Comparison of ENCODE assay signal across 22 cellular contexts in genomic region chr4:188214861-188215260, GRCh38.
"Had no signal": no experiment of that assay in that cellular context is flagged by ENCODE, and none has a peak within 500 bp of the region (broad histone marks: within the 10 kb centered on the region; RNA-seq: fewer than 3 reads in every experiment).

No MANE protein-coding gene starts in this region.

- H3K4me1 ChIP-seq: heart left ventricle, psoas muscle, spleen, testis, tibial nerve, upper lobe of right lung, vagina had no signal

- H3K27me3 Mint-ChIP-seq: stimulated activated naive B cell treated with anti-CD40 and anti-IgM and Interleukin-4, amounts not matched to agents 10 μg/mL and 1 μg/mL and 100 μg/mL, for 72 hours; stimulated activated naive CD8-positive, alpha-beta T cell treated with anti-CD3 and anti-CD28 coated beads, Interleukin-15, amount 100 ng/mL, for 72 hours had no signal

- H3K4me3 ChIP-seq: heart left ventricle, mucosa of descending colon, psoas muscle, spleen, testis, tibial nerve, upper lobe of right lung, vagina had no signal

- H3K9me3 ChIP-seq: mucosa of descending colon, neutrophil, psoas muscle, testis, upper lobe of right lung, vagina had no signal

- H3K27ac Mint-ChIP-seq: naive thymus-derived CD8-positive, alpha-beta T cell; stimulated activated naive B cell treated with anti-CD40 and anti-IgM and Interleukin-4, amounts not matched to agents 10 μg/mL and 1 μg/mL and 100 μg/mL, for 72 hours; stimulated activated naive CD8-positive, alpha-beta T cell treated with anti-CD3 and anti-CD28 coated beads, Interleukin-15, amount 100 ng/mL, for 72 hours had no signal

- DNase-seq: effector memory CD4-positive, alpha-beta T cell; heart left ventricle; hippocampal formation; kidney glomerular epithelial cell; mucosa of descending colon; naive thymus-derived CD8-positive, alpha-beta T cell; psoas muscle; retina; spleen; stimulated activated CD4-positive, alpha-beta T cell treated with anti-CD3 and anti-CD28 coated beads, Interleukin-2, amount 100 ng/mL, for 24 hours; stimulated activated CD4-positive, alpha-beta T cell treated with anti-CD3 and anti-CD28 coated beads, Interleukin-4, amount 100 ng/mL, for 4 hours; stimulated activated naive B cell treated with anti-CD40 and anti-IgM and Interleukin-4, amounts not matched to agents 10 μg/mL and 1 μg/mL and 100 μg/mL, for 72 hours; stimulated activated naive CD8-positive, alpha-beta T cell treated with anti-CD3 and anti-CD28 coated beads, Interleukin-15, amount 100 ng/mL, for 72 hours; testis; upper lobe of right lung had no signal

- ATAC-seq: esophagus mucosa; heart left ventricle; mucosa of descending colon; naive thymus-derived CD8-positive, alpha-beta T cell; psoas muscle; sciatic nerve; stimulated activated naive B cell treated with anti-CD40 and anti-IgM and Interleukin-4, amounts not matched to agents 10 μg/mL and 1 μg/mL and 100 μg/mL, for 72 hours; stimulated activated naive CD8-positive, alpha-beta T cell treated with anti-CD3 and anti-CD28 coated beads, Interleukin-15, amount 100 ng/mL, for 72 hours; upper lobe of right lung had no signal

- H3K4me1 Mint-ChIP-seq: naive thymus-derived CD8-positive, alpha-beta T cell; stimulated activated naive B cell treated with anti-CD40 and anti-IgM and Interleukin-4, amounts not matched to agents 10 μg/mL and 1 μg/mL and 100 μg/mL, for 72 hours; stimulated activated naive CD8-positive, alpha-beta T cell treated with anti-CD3 and anti-CD28 coated beads, Interleukin-15, amount 100 ng/mL, for 72 hours had no signal

- H3K27ac ChIP-seq: heart left ventricle, neutrophil, psoas muscle, spleen, testis, tibial nerve, upper lobe of right lung, vagina had no signal

- H3K4me3 Mint-ChIP-seq: naive thymus-derived CD8-positive, alpha-beta T cell; stimulated activated naive B cell treated with anti-CD40 and anti-IgM and Interleukin-4, amounts not matched to agents 10 μg/mL and 1 μg/mL and 100 μg/mL, for 72 hours; stimulated activated naive CD8-positive, alpha-beta T cell treated with anti-CD3 and anti-CD28 coated beads, Interleukin-15, amount 100 ng/mL, for 72 hours had no signal

- H3K36me3 ChIP-seq: heart left ventricle, neutrophil, spleen, tibial nerve, upper lobe of right lung, vagina had no signal

- H3K36me3 Mint-ChIP-seq: naive thymus-derived CD8-positive, alpha-beta T cell; stimulated activated naive B cell treated with anti-CD40 and anti-IgM and Interleukin-4, amounts not matched to agents 10 μg/mL and 1 μg/mL and 100 μg/mL, for 72 hours had no signal

- H3K27me3 ChIP-seq: neutrophil, spleen, testis, tibial nerve, upper lobe of right lung, vagina had no signal

- FAIRE-seq: endometrium, islet of Langerhans had no signal
